Comparison of ENCODE assay signal across 13 cellular contexts in the genomic region with DNA sequence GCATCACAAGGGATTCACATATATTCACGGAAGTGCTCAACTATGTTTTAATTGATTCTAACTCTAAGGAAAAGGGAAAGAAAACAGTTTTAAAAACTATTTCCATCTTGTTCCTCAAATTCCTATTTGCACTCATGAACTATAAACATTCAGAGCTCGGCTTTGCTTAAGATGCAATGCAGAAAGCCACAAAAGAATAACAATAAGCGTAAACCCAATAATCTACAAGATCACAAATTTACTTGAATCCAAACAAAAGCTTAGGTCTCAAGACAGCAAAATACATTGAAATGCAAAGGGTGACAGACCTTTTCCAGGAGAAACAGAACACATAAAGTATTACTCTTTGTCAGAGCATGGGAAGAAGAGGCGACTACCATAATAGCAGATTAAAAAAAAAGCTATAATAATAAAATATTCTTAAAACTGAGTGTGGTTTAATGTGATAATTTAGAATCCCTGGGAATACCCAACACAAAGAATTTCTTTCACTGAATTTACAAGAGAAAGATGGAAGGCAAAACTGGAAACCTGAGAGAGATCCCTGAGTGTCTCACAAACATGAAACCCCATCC.
A peak's percentile ranks its signal among the peaks of the same experiment; 100 is the strongest.
DNase-seq lines count a peak whose midpoint lies in the region; ATAC-seq and TF ChIP-seq lines count a peak whose summit lies in the region.
"Had no signal": no experiment of that assay in that cellular context is flagged by ENCODE, and none has a peak within 500 bp of the region (broad histone marks: within the 10 kb centered on the region; RNA-seq: fewer than 3 reads in every experiment).

No MANE protein-coding gene starts in this region.

- no peak overlapping the region for H2BK15ac ChIP-seq in neuronal stem cell (ENCODE audit: low read length)

- no peak overlapping the region for H2BK5ac ChIP-seq in neuronal stem cell (ENCODE audit: low read length)

- no peak overlapping the region for H3K4ac ChIP-seq in neuronal stem cell (ENCODE audit: low read length)

- H3K36me3 ChIP-seq in GM23338 (ENCODE audit: insufficient read depth) (no peaks in the 10 kb centered on the region), adipocyte (ENCODE audit: control insufficient read depth, insufficient read depth, low read length, severe bottlenecking) (no peaks in the 10 kb centered on the region), neuronal stem cell (replicated peaks in 1 of 2; ENCODE audit: control insufficient read depth in 2 of 2, insufficient read depth in 2 of 2, low read length in 2 of 2) (no peaks in the 10 kb centered on the region), heart right ventricle (no peaks in the 10 kb centered on the region)
- H3K36me3 ChIP-seq: BLaER1 treated with 17β-estradiol and CSF1 and Interleukin-3, amounts not matched to agents 10 nM and 100 nM had no signal

- H2AFZ ChIP-seq in GM23338 (peak overlapping the region; percentile 94; the same call in 1 of the 2 replicates), neuronal stem cell (ENCODE audit: low read length) (peak overlapping the region; percentile 75)

- no peak overlapping the region for H3K18ac ChIP-seq in neuronal stem cell (ENCODE audit: low read length)

- H3K9ac ChIP-seq in adipocyte (ENCODE audit: low read length) (no peak overlapping the region), neuronal stem cell (ENCODE audit: low read depth, low read length, poor library complexity) (no peak overlapping the region)
- H3K9ac ChIP-seq: BLaER1 treated with 17β-estradiol and CSF1 and Interleukin-3, amounts not matched to agents 10 nM and 100 nM had no signal

- no peak overlapping the region for H2AK5ac ChIP-seq in neuronal stem cell (ENCODE audit: low read depth, low read length)

- no peaks in the 10 kb centered on the region for H3K9me3 Mint-ChIP-seq in GM23338
- H3K9me3 Mint-ChIP-seq in stimulated activated memory B cell treated with anti-CD40 and anti-IgM and Interleukin-4, amounts not matched to agents 10 μg/mL and 1 μg/mL and 100 μg/mL, for 72 hours: no peaks in the 10 kb centered on the region

- H3K4me2 ChIP-seq in GM23338 (no peak overlapping the region), neuronal stem cell (ENCODE audit: insufficient read depth, low read length, poor library complexity, severe bottlenecking) (no peak overlapping the region)
- H3K4me2 ChIP-seq: BLaER1 treated with 17β-estradiol and CSF1 and Interleukin-3, amounts not matched to agents 10 nM and 100 nM had no signal

- no peak overlapping the region for H2BK120ac ChIP-seq in neuronal stem cell (ENCODE audit: low read depth, low read length)

- H3K9me2 ChIP-seq in GM23338 (ENCODE audit: insufficient read depth): no peaks in the 10 kb centered on the region

- peaks cover 11% of the 10 kb centered on the region; the same call in 2 of the 3 replicates for H3K4me1 Mint-ChIP-seq in GM23338
- H3K4me1 Mint-ChIP-seq in stimulated activated memory B cell treated with anti-CD40 and anti-IgM and Interleukin-4, amounts not matched to agents 10 μg/mL and 1 μg/mL and 100 μg/mL, for 72 hours: no peaks in the 10 kb centered on the region
- H3K4me1 Mint-ChIP-seq: CD4-positive, CD25-positive, alpha-beta regulatory T cell had no signal

- H3F3A ChIP-seq in GM23338 (replicated peaks; ENCODE audit: low read depth): no peaks in the 10 kb centered on the region

- H3K27ac Mint-ChIP-seq in GM23338: no peak overlapping the region
- H3K27ac Mint-ChIP-seq in stimulated activated memory B cell treated with anti-CD40 and anti-IgM and Interleukin-4, amounts not matched to agents 10 μg/mL and 1 μg/mL and 100 μg/mL, for 72 hours: no peak overlapping the region
- H3K27ac Mint-ChIP-seq: CD4-positive, CD25-positive, alpha-beta regulatory T cell had no signal

- no CpG with 5 or more reads among the region's 4 CpGs for WGBS in neuronal stem cell (ENCODE audit: extremely low coverage in 2 of 2, insufficient read length in 2 of 2, insufficient replicate concordance in 1 of 2), 2 donors
- 84 to 89% methylated on average over 4 of the region's 4 CpGs for WGBS in heart right ventricle, 2 donors

- DNase-seq in GM23338 (ENCODE audit: low spot score) (peak; percentile 2), adipocyte (ENCODE audit: low read depth) (peak; percentile 38), fibroblast of peridontal ligament (ENCODE audit: extremely low read depth) (peak; percentile 67), neuronal stem cell (ENCODE audit: low spot score) (no peak), NCI-H2107 (lab: John Stamatoyannopoulos, UW) (no peak), heart right ventricle (no peak)
- DNase-seq: 8988T; CD4-positive, CD25-positive, alpha-beta regulatory T cell; GOT3 had no signal

- no peak overlapping the region for H3K4me3 Mint-ChIP-seq in GM23338
- H3K4me3 Mint-ChIP-seq in stimulated activated memory B cell treated with anti-CD40 and anti-IgM and Interleukin-4, amounts not matched to agents 10 μg/mL and 1 μg/mL and 100 μg/mL, for 72 hours: no peak overlapping the region
- H3K4me3 Mint-ChIP-seq: CD4-positive, CD25-positive, alpha-beta regulatory T cell had no signal

- H3K27me3 Mint-ChIP-seq in GM23338 (ENCODE audit: insufficient read depth, low read depth, poor library complexity): peaks cover 2% of the 10 kb centered on the region
- no peaks in the 10 kb centered on the region for H3K27me3 Mint-ChIP-seq in stimulated activated memory B cell treated with anti-CD40 and anti-IgM and Interleukin-4, amounts not matched to agents 10 μg/mL and 1 μg/mL and 100 μg/mL, for 72 hours
- H3K27me3 Mint-ChIP-seq: CD4-positive, CD25-positive, alpha-beta regulatory T cell had no signal

- H3K27me3 ChIP-seq in GM23338 (ENCODE audit: insufficient read depth) (no peaks in the 10 kb centered on the region), adipocyte (replicated peaks; ENCODE audit: control insufficient read depth, insufficient read depth, low read length) (no peaks in the 10 kb centered on the region), neuronal stem cell (ENCODE audit: control insufficient read depth in 3 of 3, insufficient read depth in 3 of 3, low read depth in 1 of 3, low read length in 3 of 3) (no peaks in the 10 kb centered on the region), heart right ventricle (no peaks in the 10 kb centered on the region)
- H3K27me3 ChIP-seq: BLaER1 treated with 17β-estradiol and CSF1 and Interleukin-3, amounts not matched to agents 10 nM and 100 nM had no signal

- H2BK12ac ChIP-seq in neuronal stem cell (ENCODE audit: low read length): no peak overlapping the region

- intact Hi-C loops in heart right ventricle (cut with DNase I): no loop called here

- no peaks in the 10 kb centered on the region for H3K79me1 ChIP-seq in neuronal stem cell (ENCODE audit: low read depth, low read length)

- ATAC-seq in GM23338: no peak
- no peak for ATAC-seq in stimulated activated memory B cell treated with anti-CD40 and anti-IgM and Interleukin-4, amounts not matched to agents 10 μg/mL and 1 μg/mL and 100 μg/mL, for 72 hours
- no peak for ATAC-seq in HG02759 (IDR thresholded peaks at IDR 0.05; ENCODE audit: unreplicated experiment)
- no peak for ATAC-seq in heart right ventricle
- ATAC-seq: HCT116 had no signal

- TF ChIP-seq CTCF in GM23338 (conservative IDR thresholded peaks at IDR 0.05; ENCODE audit: low read depth in 2 of 2) (no peak), heart right ventricle (IDR thresholded peaks at IDR 0.05) (no peak)

- no peaks in the 10 kb centered on the region for H3K36me3 Mint-ChIP-seq in GM23338 (ENCODE audit: low read depth)
- H3K36me3 Mint-ChIP-seq in stimulated activated memory B cell treated with anti-CD40 and anti-IgM and Interleukin-4, amounts not matched to agents 10 μg/mL and 1 μg/mL and 100 μg/mL, for 72 hours: no peaks in the 10 kb centered on the region
- H3K36me3 Mint-ChIP-seq: CD4-positive, CD25-positive, alpha-beta regulatory T cell had no signal

- H3K9me3 ChIP-seq in adipocyte (ENCODE audit: control insufficient read depth, low read length): no peaks in the 10 kb centered on the region
- no peaks in the 10 kb centered on the region for H3K9me3 ChIP-seq in neuronal stem cell (replicated peaks in 1 of 2; ENCODE audit: control insufficient read depth in 2 of 2, insufficient read depth in 1 of 2, low read depth in 1 of 2, low read length in 2 of 2)
- peaks cover 0 to 4% (median 0%) of the 10 kb centered on the region in 11 donors for H3K9me3 ChIP-seq in heart right ventricle

- no peak overlapping the region for H3K14ac ChIP-seq in neuronal stem cell (ENCODE audit: low read length)

- no peaks in the 10 kb centered on the region for H3K79me2 ChIP-seq in GM23338 (replicated peaks; ENCODE audit: insufficient read depth)

- no peak overlapping the region for H4K8ac ChIP-seq in neuronal stem cell (ENCODE audit: low read depth, low read length)

- H4K91ac ChIP-seq in neuronal stem cell (ENCODE audit: low read depth, low read length, poor library complexity): no peak overlapping the region

- H4K20me1 ChIP-seq in GM23338 (replicated peaks; ENCODE audit: insufficient read depth): no peaks in the 10 kb centered on the region
- H4K20me1 ChIP-seq: BLaER1 treated with 17β-estradiol and CSF1 and Interleukin-3, amounts not matched to agents 10 nM and 100 nM had no signal

- H3K27ac ChIP-seq in GM23338 (ENCODE audit: low read depth): peak overlapping the region; percentile 73
- H3K27ac ChIP-seq in neuronal stem cell (replicated peaks; ENCODE audit: low read length): no peak overlapping the region
- no peak overlapping the region for H3K27ac ChIP-seq in heart right ventricle
- H3K27ac ChIP-seq: BLaER1 treated with 17β-estradiol and CSF1 and Interleukin-3, amounts not matched to agents 10 nM and 100 nM had no signal

- H3K4me1 ChIP-seq in GM23338 (ENCODE audit: insufficient read depth) (peaks cover 9% of the 10 kb centered on the region), adipocyte (ENCODE audit: control insufficient read depth, insufficient read depth, low read length) (peaks cover 8% of the 10 kb centered on the region), neuronal stem cell (ENCODE audit: control insufficient read depth in 2 of 2, insufficient read depth in 1 of 2, low read depth in 1 of 2, low read length in 2 of 2) (peaks cover 0 to 2% of the 10 kb centered on the region in 2 donors), heart right ventricle (no peaks in the 10 kb centered on the region)

- no peak overlapping the region for H3K23ac ChIP-seq in neuronal stem cell (ENCODE audit: low read depth, low read length, poor library complexity)

- H3K4me3 ChIP-seq in GM23338 (no peak overlapping the region), adipocyte (ENCODE audit: low read length) (no peak overlapping the region), neuronal stem cell (ENCODE audit: low read length in 2 of 2) (no peak overlapping the region), heart right ventricle (no peak overlapping the region)
- H3K4me3 ChIP-seq: BLaER1 treated with 17β-estradiol and CSF1 and Interleukin-3, amounts not matched to agents 10 nM and 100 nM had no signal

Comparison
In these comparisons a context has a peak if more than half of its experiments do, and no peak if none do; other contexts are left out.
1. DNase-seq: peak in GM23338 (single experiment), adipocyte (single experiment) and fibroblast of peridontal ligament (single experiment); none in neuronal stem cell (single experiment), NCI-H2107 (single experiment) and heart right ventricle (0 of 2).